Comparison of ENCODE assay signal across 16 cellular contexts in the genomic region with DNA sequence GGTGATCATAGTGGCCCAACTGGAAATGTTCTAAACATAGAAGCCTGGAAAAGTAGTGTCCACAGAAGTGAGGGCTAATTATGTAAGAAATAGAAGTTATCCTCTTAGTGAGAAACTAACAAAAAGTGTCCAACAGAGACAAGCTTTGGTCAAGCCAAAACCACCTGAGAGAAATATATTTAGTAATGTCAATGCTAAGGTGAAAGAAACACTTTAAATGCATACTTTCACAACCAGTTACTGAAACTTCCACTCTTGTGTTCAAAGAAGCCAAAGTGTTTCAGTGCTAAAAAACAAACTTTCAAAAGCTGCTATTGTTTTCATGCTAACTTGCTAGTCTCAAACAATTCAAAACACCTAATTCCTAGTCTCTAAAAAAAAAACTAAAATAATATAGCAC. TPM values are rescaled to one million over a fixed set of nuclear protein-coding genes. Genes with fewer than 3 reads are reported as not detected.
DNase-seq lines count a peak whose midpoint lies in the region; ATAC-seq and TF ChIP-seq lines count a peak whose summit lies in the region.
"Had no signal": no experiment of that assay in that cellular context is flagged by ENCODE, and none has a peak within 500 bp of the region (broad histone marks: within the 10 kb centered on the region; RNA-seq: fewer than 3 reads in every experiment).

No MANE protein-coding gene starts in this region.

- no TSS peak for BruUV-seq in Calu3 (replicated peaks; lab: Mats Ljungman, UMichigan)

- no peaks in the 10 kb centered on the region for H3K9me3 Mint-ChIP-seq in Calu3 (ENCODE audit: low read depth, unreplicated experiment)
- H3K9me3 Mint-ChIP-seq: activated naive CD8-positive, alpha-beta T cell treated with anti-CD3 and anti-CD28 coated beads, Interleukin-2, amount 10 ng/mL, durations not matched to agents 7 days and 5 days; naive B cell had no signal

- CTCF ChIA-PET in Calu3 (lab: Charles Lee): no interaction called here

- no peak overlapping the region for H3K4me3 Mint-ChIP-seq in Calu3 (ENCODE audit: low read depth, unreplicated experiment)
- H3K4me3 Mint-ChIP-seq: activated naive CD8-positive, alpha-beta T cell treated with anti-CD3 and anti-CD28 coated beads, Interleukin-2, amount 10 ng/mL, durations not matched to agents 7 days and 5 days; naive B cell had no signal

- ATAC-seq in GM18502 (IDR thresholded peaks at IDR 0.05; ENCODE audit: poor library complexity, unreplicated experiment) (peak; percentile 96), GM19438 (IDR thresholded peaks at IDR 0.05; ENCODE audit: low read depth, unreplicated experiment) (peak; percentile 96), HG02678 (IDR thresholded peaks at IDR 0.05; ENCODE audit: unreplicated experiment) (peak; percentile 98), HG03342 (IDR thresholded peaks at IDR 0.05; ENCODE audit: unreplicated experiment) (peak; percentile 83)
- no peak for ATAC-seq in activated CD4-positive, CD25-positive, alpha-beta regulatory T cell treated with anti-CD3 and anti-CD28 coated beads, Interleukin-2, amount 50 U/mL, for 24 hours

- no peak overlapping the region for H3K27ac Mint-ChIP-seq in Calu3 (ENCODE audit: unreplicated experiment)
- H3K27ac Mint-ChIP-seq: activated naive CD8-positive, alpha-beta T cell treated with anti-CD3 and anti-CD28 coated beads, Interleukin-2, amount 10 ng/mL, durations not matched to agents 7 days and 5 days had no signal

- intact Hi-C loops in Calu3 (cut with micrococcal nuclease; ENCODE audit: unreplicated experiment): no loop called here

- no peaks in the 10 kb centered on the region for H3K27me3 Mint-ChIP-seq in Calu3 (ENCODE audit: unreplicated experiment)
- H3K27me3 Mint-ChIP-seq: activated naive CD8-positive, alpha-beta T cell treated with anti-CD3 and anti-CD28 coated beads, Interleukin-2, amount 10 ng/mL, durations not matched to agents 7 days and 5 days; naive B cell had no signal

- H3K36me3 Mint-ChIP-seq in Calu3 (ENCODE audit: insufficient read depth, unreplicated experiment): no peaks in the 10 kb centered on the region

- DNase-seq in NCI-H446 (lab: John Stamatoyannopoulos, UW): no peak
- DNase-seq in Calu3: no peak
- no peak for DNase-seq in hepatic stellate cell (ENCODE audit: low spot score)
- DNase-seq: activated naive CD8-positive, alpha-beta T cell treated with anti-CD3 and anti-CD28 coated beads, Interleukin-2, amount 10 ng/mL, durations not matched to agents 7 days and 5 days; colonic mucosa; DMS79; islet precursor cell; KBM-7; naive B cell; Peyer's patch; tibial artery had no signal

- no peak for TF ChIP-seq CTCF in Calu3 (IDR thresholded peaks at IDR 0.05; ENCODE audit: unreplicated experiment)

- no peaks in the 10 kb centered on the region for H3K4me1 Mint-ChIP-seq in Calu3 (ENCODE audit: low read depth, unreplicated experiment)

RNA-seq across cellular contexts. Expression of gene RAB11FIP2, which starts 18.1 kb away (rescaled TPM):
- total RNA-seq in Calu3 (2022): 11.0 and 12.6 TPM in 2 replicates

Comparison
In these comparisons a context has a peak if more than half of its experiments do, and no peak if none do; other contexts are left out.
1. ATAC-seq: peak in GM18502 (single experiment), GM19438 (single experiment), HG02678 (single experiment) and HG03342 (single experiment); none in activated CD4-positive, CD25-positive, alpha-beta regulatory T cell treated with anti-CD3 and anti-CD28 coated beads, Interleukin-2, amount 50 U/mL, for 24 hours (0 of 2).